In genomic region chr7:126696236-126696635, GRCh38 we compare ENCODE assay signal across 24 cellular contexts.
A peak's percentile ranks its signal among the peaks of the same experiment; 100 is the strongest.
DNase-seq lines count a peak whose midpoint lies in the region; ATAC-seq, FAIRE-seq and TF ChIP-seq lines count a peak whose summit lies in the region.
"Had no signal": no experiment of that assay in that cellular context is flagged by ENCODE, and none has a peak within 500 bp of the region (broad histone marks: within the 10 kb centered on the region; RNA-seq: fewer than 3 reads in every experiment).

No MANE protein-coding gene starts in this region.

- no peaks in the 10 kb centered on the region for H3K36me3 ChIP-seq in DOHH2 (ENCODE audit: control insufficient read depth, low read length)
- H3K36me3 ChIP-seq in OCI-LY3 (replicated peaks; ENCODE audit: low read depth, low read length): no peaks in the 10 kb centered on the region
- H3K36me3 ChIP-seq in HepG2 (replicated peaks in 1 of 2; ENCODE audit: control insufficient read depth in 1 of 2, insufficient read depth in 2 of 2, low read length in 2 of 2): no peaks in the 10 kb centered on the region

- no TSS peak for BruUV-seq in HepG2 (replicated peaks; lab: Mats Ljungman, UMichigan)

- DNase-seq in NCI-H2171 treated with DMSO at 0.1 percent for 48 hours (lab: John Stamatoyannopoulos, UW): peak; percentile 93
- no peak for DNase-seq in natural killer cell treated with Interleukin-12 subunit alpha and Interleukin-12 subunit beta and Interleukin-15 and Interleukin-18, amount 100 ng/mL, for 72 hours (ENCODE audit: low spot score)
- no peak for DNase-seq in HepG2 (ENCODE audit: low spot score)
- no peak for DNase-seq in activated CD4-positive, alpha-beta T cell treated with anti-CD3 and anti-CD28 coated beads for 4 hours
- DNase-seq: 8988T; Calu3; CD8-positive, alpha-beta memory T cell; DMS153; GM23248; HCEC 1CT; IMR-90; NCI-H1417 treated with DMSO at 0.1 percent for 48 hours; NCI-H2029; NCI-H526 treated with DMSO at 0.1 percent for 48 hours; SW 1271; T-helper 17 cell had no signal

- H4K20me1 ChIP-seq in DOHH2 (ENCODE audit: control insufficient read depth, insufficient read depth, low read depth, low read length): no peaks in the 10 kb centered on the region
- H4K20me1 ChIP-seq in OCI-LY3 (ENCODE audit: insufficient read depth, low read length): no peaks in the 10 kb centered on the region
- no peaks in the 10 kb centered on the region for H4K20me1 ChIP-seq in HepG2 (ENCODE audit: insufficient read depth, low read length)

- intact Hi-C loops in dendritic cell treated with granulocyte-macrophage colony-stimulating factor and Interleukin-4, amounts not matched to agents 40 ng/mL and 50 ng/mL, for 4 days (cut with micrococcal nuclease): no loop called here
- intact Hi-C loops in HepG2 (cut with micrococcal nuclease; ENCODE audit: unreplicated experiment): no loop called here

- H3K27ac ChIP-seq in DOHH2 (ENCODE audit: low read depth, low read length): peak overlapping the region; percentile 12; the same call in 1 of the 2 replicates
- H3K27ac ChIP-seq in OCI-LY3 (ENCODE audit: low read length): peak overlapping the region; percentile 82
- H3K27ac ChIP-seq in HepG2 (ENCODE audit: extremely low read length, insufficient read depth, low read length): no peak overlapping the region
- H3K27ac ChIP-seq: C4-2B, GM23248 had no signal

- H2AFZ ChIP-seq in OCI-LY3 (ENCODE audit: low read depth, low read length): peak overlapping the region; percentile 66
- no peak overlapping the region for H2AFZ ChIP-seq in HepG2 (ENCODE audit: low read length)
- H2AFZ ChIP-seq: GM23248 had no signal

- TF ChIP-seq RAD21 in HepG2 (CRISPR knock-in tag; IDR thresholded peaks at IDR 0.05): no peak

- H3K4me1 ChIP-seq in DOHH2 (ENCODE audit: control insufficient read depth, low read length): peaks cover 63% of the 10 kb centered on the region
- peaks cover 56% of the 10 kb centered on the region for H3K4me1 ChIP-seq in OCI-LY3 (ENCODE audit: low read length)
- H3K4me1 ChIP-seq in HepG2 (ENCODE audit: insufficient read depth, low read length): no peaks in the 10 kb centered on the region

- POLR2A ChIA-PET in HepG2 (lab: Yijun Ruan, JAX): no interaction called here

- no peak for FAIRE-seq in HepG2 (lab: Jason Lieb, UNC)
- FAIRE-seq: G401.6, HTR-8/SVneo, RCC 7860 had no signal

- H3K9me3 Mint-ChIP-seq in dendritic cell treated with granulocyte-macrophage colony-stimulating factor and Interleukin-4, amounts not matched to agents 40 ng/mL and 50 ng/mL, for 4 days: peaks cover 4% of the 10 kb centered on the region
- no peaks in the 10 kb centered on the region for H3K9me3 Mint-ChIP-seq in natural killer cell treated with Interleukin-12 subunit alpha and Interleukin-12 subunit beta and Interleukin-15 and Interleukin-18, amount 100 ng/mL, for 72 hours

- TF ChIP-seq POLR2A in HepG2 (IDR thresholded peaks at IDR 0.05; ENCODE audit: insufficient read depth in 1 of 2, low read depth in 2 of 2, low read length in 2 of 2): no peak

- in situ Hi-C loops in HepG2 (cut with HindIII; ENCODE audit: extremely low pct_ligation_motif_present, low pct_unique_long_range_greater_than_20kb): no loop called here

- H3K4me3 Mint-ChIP-seq in dendritic cell treated with granulocyte-macrophage colony-stimulating factor and Interleukin-4, amounts not matched to agents 40 ng/mL and 50 ng/mL, for 4 days: peak overlapping the region; percentile 30
- H3K4me3 Mint-ChIP-seq in natural killer cell treated with Interleukin-12 subunit alpha and Interleukin-12 subunit beta and Interleukin-15 and Interleukin-18, amount 100 ng/mL, for 72 hours: no peak overlapping the region
- H3K4me3 Mint-ChIP-seq: CD8-positive, alpha-beta memory T cell; T-helper 17 cell had no signal

- TF ChIP-seq CTCF in DOHH2 (IDR thresholded peaks at IDR 0.05; ENCODE audit: low read depth, low read length, poor library complexity, severe bottlenecking): no peak
- TF ChIP-seq CTCF in OCI-LY3 (IDR thresholded peaks at IDR 0.05; ENCODE audit: low read depth, low read length): no peak
- no peak for TF ChIP-seq CTCF in HepG2 (CRISPR knock-in tag; IDR thresholded peaks at IDR 0.05)

- H3K27me3 ChIP-seq in DOHH2 (ENCODE audit: control insufficient read depth, low read length) (no peaks in the 10 kb centered on the region), OCI-LY3 (ENCODE audit: low read depth, low read length) (no peaks in the 10 kb centered on the region), HepG2 (ENCODE audit: control insufficient read depth in 1 of 2, insufficient read depth in 2 of 2, low read length in 2 of 2) (no peaks in the 10 kb centered on the region)

- H3K4me3 ChIP-seq in DOHH2 (ENCODE audit: low read length): peak overlapping the region; percentile 10; the same call in 1 of the 2 replicates
- peak overlapping the region; percentile 40 for H3K4me3 ChIP-seq in OCI-LY3 (ENCODE audit: low read length)
- no peak overlapping the region for H3K4me3 ChIP-seq in HepG2 (replicated peaks in 1 of 3; ENCODE audit: insufficient read depth in 1 of 3, low read depth in 2 of 3, low read length in 3 of 3)
- H3K4me3 ChIP-seq: GM23248 had no signal

- peak overlapping the region; percentile 36 for H3K4me2 ChIP-seq in DOHH2 (ENCODE audit: low read length)
- H3K4me2 ChIP-seq in OCI-LY3 (ENCODE audit: low read length): peak overlapping the region; percentile 64
- H3K4me2 ChIP-seq in HepG2 (ENCODE audit: low read depth, low read length): no peak overlapping the region

- H3K9ac ChIP-seq in OCI-LY3 (ENCODE audit: low read length) (peak overlapping the region; percentile 53), HepG2 (ENCODE audit: insufficient read depth, low read depth, low read length) (no peak overlapping the region)
- H3K9ac ChIP-seq: GM23248 had no signal

- WGBS in HepG2 (ENCODE audit: low lambda C conversion rate): 38% methylated on average over 5 of the region's 5 CpGs

- H3F3A ChIP-seq in DOHH2 (ENCODE audit: control insufficient read depth, insufficient read depth): peaks cover 9% of the 10 kb centered on the region; the same call in 1 of the 2 replicates

- H3K27ac Mint-ChIP-seq in dendritic cell treated with granulocyte-macrophage colony-stimulating factor and Interleukin-4, amounts not matched to agents 40 ng/mL and 50 ng/mL, for 4 days: peak overlapping the region; percentile 82
- no peak overlapping the region for H3K27ac Mint-ChIP-seq in natural killer cell treated with Interleukin-12 subunit alpha and Interleukin-12 subunit beta and Interleukin-15 and Interleukin-18, amount 100 ng/mL, for 72 hours
- H3K27ac Mint-ChIP-seq: CD8-positive, alpha-beta memory T cell; T-helper 17 cell had no signal

- H3K79me2 ChIP-seq in DOHH2 (ENCODE audit: control insufficient read depth, low read length) (no peaks in the 10 kb centered on the region), OCI-LY3 (ENCODE audit: low read length) (no peaks in the 10 kb centered on the region), HepG2 (ENCODE audit: insufficient read depth, low read length) (no peaks in the 10 kb centered on the region)

- TF ChIP-seq EP300 in HepG2 (IDR thresholded peaks at IDR 0.05; ENCODE audit: low read depth in 2 of 2, low read length in 2 of 2) (no peak), HepG2 (CRISPR knock-in tag; IDR thresholded peaks at IDR 0.05; ENCODE audit: borderline replicate concordance) (no peak)

- CTCF ChIA-PET in HepG2 (lab: Yijun Ruan, JAX; ENCODE audit: low intra/inter-chr PET ratio, low total read pairs): no interaction called here

- no peak for ATAC-seq in natural killer cell treated with Interleukin-12 subunit alpha and Interleukin-12 subunit beta and Interleukin-15 and Interleukin-18, amount 100 ng/mL, for 72 hours
- no peak for ATAC-seq in HepG2
- ATAC-seq: Right ventricle myocardium inferior, T-helper 17 cell had no signal

- no peaks in the 10 kb centered on the region for H3K9me2 ChIP-seq in DOHH2 (replicated peaks; ENCODE audit: control insufficient read depth, low read length)

- peaks cover 32% of the 10 kb centered on the region for H3K4me1 Mint-ChIP-seq in dendritic cell treated with granulocyte-macrophage colony-stimulating factor and Interleukin-4, amounts not matched to agents 40 ng/mL and 50 ng/mL, for 4 days (ENCODE audit: low read depth)
- H3K4me1 Mint-ChIP-seq in natural killer cell treated with Interleukin-12 subunit alpha and Interleukin-12 subunit beta and Interleukin-15 and Interleukin-18, amount 100 ng/mL, for 72 hours (ENCODE audit: low read depth in 2 of 2): peaks cover 0 to 5% of the 10 kb centered on the region in 2 donors

- H3K27me3 Mint-ChIP-seq in dendritic cell treated with granulocyte-macrophage colony-stimulating factor and Interleukin-4, amounts not matched to agents 40 ng/mL and 50 ng/mL, for 4 days: no peaks in the 10 kb centered on the region
- no peaks in the 10 kb centered on the region for H3K27me3 Mint-ChIP-seq in natural killer cell treated with Interleukin-12 subunit alpha and Interleukin-12 subunit beta and Interleukin-15 and Interleukin-18, amount 100 ng/mL, for 72 hours
- H3K27me3 Mint-ChIP-seq: CD8-positive, alpha-beta memory T cell; T-helper 17 cell had no signal

- no peaks in the 10 kb centered on the region for H3K36me3 Mint-ChIP-seq in dendritic cell treated with granulocyte-macrophage colony-stimulating factor and Interleukin-4, amounts not matched to agents 40 ng/mL and 50 ng/mL, for 4 days (ENCODE audit: low read depth)
- H3K36me3 Mint-ChIP-seq in natural killer cell treated with Interleukin-12 subunit alpha and Interleukin-12 subunit beta and Interleukin-15 and Interleukin-18, amount 100 ng/mL, for 72 hours: no peaks in the 10 kb centered on the region
- H3K36me3 Mint-ChIP-seq: CD8-positive, alpha-beta memory T cell had no signal

- H3K9me3 ChIP-seq in DOHH2 (ENCODE audit: control insufficient read depth, insufficient read depth, low read length): peaks cover 3% of the 10 kb centered on the region; the same call in 1 of the 2 replicates
- no peaks in the 10 kb centered on the region for H3K9me3 ChIP-seq in OCI-LY3 (ENCODE audit: insufficient read depth, low read length)
- H3K9me3 ChIP-seq in HepG2 (ENCODE audit: low read length): no peaks in the 10 kb centered on the region; the same call in 1 of the 2 replicates

TF ChIP-seq in HepG2, 621 proteins besides CTCF, POLR2A, EP300 and RAD21:
- TF ChIP-seq ZSCAN12 (CRISPR knock-in tag; IDR thresholded peaks at IDR 0.05): no peak
- no peak for TF ChIP-seq TOPORS (CRISPR knock-in tag; IDR thresholded peaks at IDR 0.05)
- no peak for TF ChIP-seq ZNF768 (CRISPR knock-in tag; IDR thresholded peaks at IDR 0.05)
- no peak for TF ChIP-seq SRSF1 (optimal IDR thresholded peaks at IDR 0.05; ENCODE audit: low read depth, low read length)
- TF ChIP-seq MEF2D (CRISPR knock-in tag; IDR thresholded peaks at IDR 0.05): no peak
- TF ChIP-seq MBD4 (IDR thresholded peaks at IDR 0.05; ENCODE audit: borderline replicate concordance, low read length): no peak
- no peak for TF ChIP-seq ZNF790 (CRISPR knock-in tag; IDR thresholded peaks at IDR 0.05; ENCODE audit: borderline replicate concordance)
TF ChIP-seq in HepG2: peak in this region for 0.

Comparison
In these comparisons a context has a peak if more than half of its experiments do, and no peak if none do; other contexts are left out.
1. H3K4me3 ChIP-seq: peak in DOHH2 (single experiment) and OCI-LY3 (single experiment); none in HepG2 (0 of 3).